Comparison of ENCODE assay signal across 1 cellular context in the genomic region with DNA sequence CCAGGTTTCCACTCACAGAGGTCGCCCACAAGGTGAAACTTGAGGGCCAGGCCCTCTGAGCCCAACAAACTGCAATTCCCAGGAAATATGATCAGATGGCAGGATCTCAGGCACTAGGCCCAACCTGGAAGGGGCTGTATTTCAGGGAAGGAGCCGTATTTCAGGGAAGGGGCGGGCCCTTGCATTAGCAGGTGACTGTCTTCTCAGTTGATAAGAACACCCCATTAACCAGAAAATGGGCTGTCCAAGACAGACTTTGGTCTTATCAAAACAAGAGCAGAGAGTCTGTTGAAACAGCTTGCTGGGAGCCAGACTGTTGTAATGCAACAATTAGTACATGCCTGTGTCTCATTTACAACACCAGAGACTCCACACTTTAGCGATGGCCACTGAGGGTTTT.
TF ChIP-seq lines count a peak whose summit lies in the region.

No MANE protein-coding gene starts in this region.

TF ChIP-seq in K562, 482 proteins besides CTCF, POLR2A, EP300 and RAD21 (continued from another document):
- TF ChIP-seq, protein P1, sequence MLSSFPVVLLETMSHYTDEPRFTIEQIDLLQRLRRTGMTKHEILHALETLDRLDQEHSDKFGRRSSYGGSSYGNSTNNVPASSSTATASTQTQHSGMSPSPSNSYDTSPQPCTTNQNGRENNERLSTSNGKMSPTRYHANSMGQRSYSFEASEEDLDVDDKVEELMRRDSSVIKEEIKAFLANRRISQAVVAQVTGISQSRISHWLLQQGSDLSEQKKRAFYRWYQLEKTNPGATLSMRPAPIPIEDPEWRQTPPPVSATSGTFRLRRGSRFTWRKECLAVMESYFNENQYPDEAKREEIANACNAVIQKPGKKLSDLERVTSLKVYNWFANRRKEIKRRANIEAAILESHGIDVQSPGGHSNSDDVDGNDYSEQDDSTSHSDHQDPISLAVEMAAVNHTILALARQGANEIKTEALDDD (IDR thresholded peaks at IDR 0.05) = no peak
- TF ChIP-seq CHCHD3 (CRISPR knock-in tag; IDR thresholded peaks at IDR 0.05) = no peak
- peak; percentile 63; the same call in 1 of the 2 replicates for TF ChIP-seq SMARCC2 (IDR thresholded peaks at IDR 0.05; ENCODE audit: low read depth)
- TF ChIP-seq, protein P2, sequence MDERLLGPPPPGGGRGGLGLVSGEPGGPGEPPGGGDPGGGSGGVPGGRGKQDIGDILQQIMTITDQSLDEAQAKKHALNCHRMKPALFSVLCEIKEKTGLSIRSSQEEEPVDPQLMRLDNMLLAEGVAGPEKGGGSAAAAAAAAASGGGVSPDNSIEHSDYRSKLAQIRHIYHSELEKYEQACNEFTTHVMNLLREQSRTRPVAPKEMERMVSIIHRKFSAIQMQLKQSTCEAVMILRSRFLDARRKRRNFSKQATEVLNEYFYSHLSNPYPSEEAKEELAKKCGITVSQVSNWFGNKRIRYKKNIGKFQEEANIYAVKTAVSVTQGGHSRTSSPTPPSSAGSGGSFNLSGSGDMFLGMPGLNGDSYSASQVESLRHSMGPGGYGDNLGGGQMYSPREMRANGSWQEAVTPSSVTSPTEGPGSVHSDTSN (CRISPR knock-in tag; IDR thresholded peaks at IDR 0.05; ENCODE audit: low read depth) = no peak
- TF ChIP-seq, protein P2 (tag; conservative IDR thresholded peaks at IDR 0.05; ENCODE audit: low read depth) = peak; percentile 32; the same call in 1 of the 2 replicates
- no peak for TF ChIP-seq PYGO2 (tag; IDR thresholded peaks at IDR 0.05)
- peak; percentile 83 for TF ChIP-seq TAL1 (IDR thresholded peaks at IDR 0.05)
- TF ChIP-seq SMAD4 (CRISPR knock-in tag; conservative IDR thresholded peaks at IDR 0.05) = peak; percentile 95
- TF ChIP-seq CBFA2T3 (IDR thresholded peaks at IDR 0.05) = peak; percentile 90
- TF ChIP-seq MEIS2 (IDR thresholded peaks at IDR 0.05; ENCODE audit: partially characterized antibody) = peak; percentile 71
- TF ChIP-seq, protein P3, sequence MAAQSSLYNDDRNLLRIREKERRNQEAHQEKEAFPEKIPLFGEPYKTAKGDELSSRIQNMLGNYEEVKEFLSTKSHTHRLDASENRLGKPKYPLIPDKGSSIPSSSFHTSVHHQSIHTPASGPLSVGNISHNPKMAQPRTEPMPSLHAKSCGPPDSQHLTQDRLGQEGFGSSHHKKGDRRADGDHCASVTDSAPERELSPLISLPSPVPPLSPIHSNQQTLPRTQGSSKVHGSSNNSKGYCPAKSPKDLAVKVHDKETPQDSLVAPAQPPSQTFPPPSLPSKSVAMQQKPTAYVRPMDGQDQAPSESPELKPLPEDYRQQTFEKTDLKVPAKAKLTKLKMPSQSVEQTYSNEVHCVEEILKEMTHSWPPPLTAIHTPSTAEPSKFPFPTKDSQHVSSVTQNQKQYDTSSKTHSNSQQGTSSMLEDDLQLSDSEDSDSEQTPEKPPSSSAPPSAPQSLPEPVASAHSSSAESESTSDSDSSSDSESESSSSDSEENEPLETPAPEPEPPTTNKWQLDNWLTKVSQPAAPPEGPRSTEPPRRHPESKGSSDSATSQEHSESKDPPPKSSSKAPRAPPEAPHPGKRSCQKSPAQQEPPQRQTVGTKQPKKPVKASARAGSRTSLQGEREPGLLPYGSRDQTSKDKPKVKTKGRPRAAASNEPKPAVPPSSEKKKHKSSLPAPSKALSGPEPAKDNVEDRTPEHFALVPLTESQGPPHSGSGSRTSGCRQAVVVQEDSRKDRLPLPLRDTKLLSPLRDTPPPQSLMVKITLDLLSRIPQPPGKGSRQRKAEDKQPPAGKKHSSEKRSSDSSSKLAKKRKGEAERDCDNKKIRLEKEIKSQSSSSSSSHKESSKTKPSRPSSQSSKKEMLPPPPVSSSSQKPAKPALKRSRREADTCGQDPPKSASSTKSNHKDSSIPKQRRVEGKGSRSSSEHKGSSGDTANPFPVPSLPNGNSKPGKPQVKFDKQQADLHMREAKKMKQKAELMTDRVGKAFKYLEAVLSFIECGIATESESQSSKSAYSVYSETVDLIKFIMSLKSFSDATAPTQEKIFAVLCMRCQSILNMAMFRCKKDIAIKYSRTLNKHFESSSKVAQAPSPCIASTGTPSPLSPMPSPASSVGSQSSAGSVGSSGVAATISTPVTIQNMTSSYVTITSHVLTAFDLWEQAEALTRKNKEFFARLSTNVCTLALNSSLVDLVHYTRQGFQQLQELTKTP (IDR thresholded peaks at IDR 0.05; ENCODE audit: low read depth in 1 of 2, partially characterized antibody in 2 of 2) = peak in 1 of 2 experiments; percentile 48
- TF ChIP-seq PTRF (tag; IDR thresholded peaks at IDR 0.05) = no peak
- TF ChIP-seq ELF2 (CRISPR knock-in tag; IDR thresholded peaks at IDR 0.05) = no peak
- TF ChIP-seq, protein P4, sequence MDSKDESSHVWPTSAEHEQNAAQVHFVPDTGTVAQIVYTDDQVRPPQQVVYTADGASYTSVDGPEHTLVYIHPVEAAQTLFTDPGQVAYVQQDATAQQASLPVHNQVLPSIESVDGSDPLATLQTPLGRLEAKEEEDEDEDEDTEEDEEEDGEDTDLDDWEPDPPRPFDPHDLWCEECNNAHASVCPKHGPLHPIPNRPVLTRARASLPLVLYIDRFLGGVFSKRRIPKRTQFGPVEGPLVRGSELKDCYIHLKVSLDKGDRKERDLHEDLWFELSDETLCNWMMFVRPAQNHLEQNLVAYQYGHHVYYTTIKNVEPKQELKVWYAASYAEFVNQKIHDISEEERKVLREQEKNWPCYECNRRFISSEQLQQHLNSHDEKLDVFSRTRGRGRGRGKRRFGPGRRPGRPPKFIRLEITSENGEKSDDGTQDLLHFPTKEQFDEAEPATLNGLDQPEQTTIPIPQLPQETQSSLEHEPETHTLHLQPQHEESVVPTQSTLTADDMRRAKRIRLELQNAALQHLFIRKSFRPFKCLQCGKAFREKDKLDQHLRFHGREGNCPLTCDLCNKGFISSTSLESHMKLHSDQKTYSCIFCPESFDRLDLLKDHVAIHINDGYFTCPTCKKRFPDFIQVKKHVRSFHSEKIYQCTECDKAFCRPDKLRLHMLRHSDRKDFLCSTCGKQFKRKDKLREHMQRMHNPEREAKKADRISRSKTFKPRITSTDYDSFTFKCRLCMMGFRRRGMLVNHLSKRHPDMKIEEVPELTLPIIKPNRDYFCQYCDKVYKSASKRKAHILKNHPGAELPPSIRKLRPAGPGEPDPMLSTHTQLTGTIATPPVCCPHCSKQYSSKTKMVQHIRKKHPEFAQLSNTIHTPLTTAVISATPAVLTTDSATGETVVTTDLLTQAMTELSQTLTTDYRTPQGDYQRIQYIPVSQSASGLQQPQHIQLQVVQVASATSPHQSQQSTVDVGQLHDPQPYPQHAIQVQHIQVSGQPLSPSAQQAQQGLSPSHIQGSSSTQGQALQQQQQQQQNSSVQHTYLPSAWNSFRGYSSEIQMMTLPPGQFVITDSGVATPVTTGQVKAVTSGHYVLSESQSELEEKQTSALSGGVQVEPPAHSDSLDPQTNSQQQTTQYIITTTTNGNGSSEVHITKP (IDR thresholded peaks at IDR 0.05; ENCODE audit: partially characterized antibody) = peak; percentile 82
- TF ChIP-seq ATF1 (CRISPR knock-in tag; IDR thresholded peaks at IDR 0.05) = no peak
- peak; percentile 50 for TF ChIP-seq ATF1 (tag; IDR thresholded peaks at IDR 0.05)
- TF ChIP-seq SRF (CRISPR knock-in tag; IDR thresholded peaks at IDR 0.05) = no peak
- TF ChIP-seq, protein P5, sequence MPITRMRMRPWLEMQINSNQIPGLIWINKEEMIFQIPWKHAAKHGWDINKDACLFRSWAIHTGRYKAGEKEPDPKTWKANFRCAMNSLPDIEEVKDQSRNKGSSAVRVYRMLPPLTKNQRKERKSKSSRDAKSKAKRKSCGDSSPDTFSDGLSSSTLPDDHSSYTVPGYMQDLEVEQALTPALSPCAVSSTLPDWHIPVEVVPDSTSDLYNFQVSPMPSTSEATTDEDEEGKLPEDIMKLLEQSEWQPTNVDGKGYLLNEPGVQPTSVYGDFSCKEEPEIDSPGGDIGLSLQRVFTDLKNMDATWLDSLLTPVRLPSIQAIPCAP (CRISPR knock-in tag; IDR thresholded peaks at IDR 0.05; ENCODE audit: borderline replicate concordance) = no peak
- TF ChIP-seq RUNX1 (IDR thresholded peaks at IDR 0.05; ENCODE audit: low read depth) = no peak
- 0 out of 2 replicates have a peak, but pooled peaks have one; percentile 68 for TF ChIP-seq MTA3 (IDR thresholded peaks at IDR 0.05; ENCODE audit: borderline replicate concordance)
- TF ChIP-seq MCM2 (IDR thresholded peaks at IDR 0.05; ENCODE audit: low read depth) = no peak
- no peak for TF ChIP-seq YY1 (IDR thresholded peaks at IDR 0.05; ENCODE audit: borderline replicate concordance in 1 of 3, control insufficient read depth in 1 of 3, extremely low read depth in 1 of 3, insufficient read depth in 3 of 3, insufficient read length in 1 of 3, insufficient replicate concordance in 2 of 3, low read depth in 1 of 3, low read length in 2 of 3)
- peak; percentile 70; the same call in 1 of the 2 replicates for TF ChIP-seq GATAD2A (IDR thresholded peaks at IDR 0.05)
- TF ChIP-seq CBFB (CRISPR knock-in tag; IDR thresholded peaks at IDR 0.05) = no peak
- TF ChIP-seq SLC30A9 (CRISPR knock-in tag; IDR thresholded peaks at IDR 0.05) = no peak
- TF ChIP-seq, protein P6, sequence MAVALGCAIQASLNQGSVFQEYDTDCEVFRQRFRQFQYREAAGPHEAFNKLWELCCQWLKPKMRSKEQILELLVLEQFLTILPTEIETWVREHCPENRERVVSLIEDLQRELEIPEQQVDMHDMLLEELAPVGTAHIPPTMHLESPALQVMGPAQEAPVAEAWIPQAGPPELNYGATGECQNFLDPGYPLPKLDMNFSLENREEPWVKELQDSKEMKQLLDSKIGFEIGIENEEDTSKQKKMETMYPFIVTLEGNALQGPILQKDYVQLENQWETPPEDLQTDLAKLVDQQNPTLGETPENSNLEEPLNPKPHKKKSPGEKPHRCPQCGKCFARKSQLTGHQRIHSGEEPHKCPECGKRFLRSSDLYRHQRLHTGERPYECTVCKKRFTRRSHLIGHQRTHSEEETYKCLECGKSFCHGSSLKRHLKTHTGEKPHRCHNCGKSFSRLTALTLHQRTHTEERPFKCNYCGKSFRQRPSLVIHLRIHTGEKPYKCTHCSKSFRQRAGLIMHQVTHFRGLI (CRISPR knock-in tag; IDR thresholded peaks at IDR 0.05) = no peak
- no peak for TF ChIP-seq ASH1L (IDR thresholded peaks at IDR 0.05; ENCODE audit: borderline replicate concordance, low read depth, partially characterized antibody)
- no peak for TF ChIP-seq ETS2 (tag; IDR thresholded peaks at IDR 0.05; ENCODE audit: borderline replicate concordance, poor library complexity, severe bottlenecking)
- 0 out of 2 replicates have a peak, but pooled peaks have one; percentile 25 for TF ChIP-seq NR2C2 (CRISPR knock-in tag; IDR thresholded peaks at IDR 0.05)
- TF ChIP-seq NR2C2 (tag; IDR thresholded peaks at IDR 0.05) = no peak
- peak; percentile 33 for TF ChIP-seq CCNT2 (IDR thresholded peaks at IDR 0.05; ENCODE audit: borderline replicate concordance, extremely low read depth, insufficient read length, low read depth, low read length)
- TF ChIP-seq, protein P7, sequence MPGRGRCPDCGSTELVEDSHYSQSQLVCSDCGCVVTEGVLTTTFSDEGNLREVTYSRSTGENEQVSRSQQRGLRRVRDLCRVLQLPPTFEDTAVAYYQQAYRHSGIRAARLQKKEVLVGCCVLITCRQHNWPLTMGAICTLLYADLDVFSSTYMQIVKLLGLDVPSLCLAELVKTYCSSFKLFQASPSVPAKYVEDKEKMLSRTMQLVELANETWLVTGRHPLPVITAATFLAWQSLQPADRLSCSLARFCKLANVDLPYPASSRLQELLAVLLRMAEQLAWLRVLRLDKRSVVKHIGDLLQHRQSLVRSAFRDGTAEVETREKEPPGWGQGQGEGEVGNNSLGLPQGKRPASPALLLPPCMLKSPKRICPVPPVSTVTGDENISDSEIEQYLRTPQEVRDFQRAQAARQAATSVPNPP (IDR thresholded peaks at IDR 0.05; ENCODE audit: borderline replicate concordance, insufficient read depth, insufficient read length) = no peak
- TF ChIP-seq TBL1XR1 (IDR thresholded peaks at IDR 0.05; ENCODE audit: low read length in 2 of 2) = peak in 1 of 2 experiments; percentile 55; a peak in 2 of 4 replicates
- no peak for TF ChIP-seq DDX20 (tag; IDR thresholded peaks at IDR 0.05; ENCODE audit: low read depth)
- no peak for TF ChIP-seq RHOXF2B (CRISPR knock-in tag; conservative IDR thresholded peaks at IDR 0.05)
- 0 out of 2 replicates have a peak, but pooled peaks have one; percentile 39 for TF ChIP-seq FOXP1 (CRISPR knock-in tag; IDR thresholded peaks at IDR 0.05)
- no peak for TF ChIP-seq NCOA4 (IDR thresholded peaks at IDR 0.05; ENCODE audit: partially characterized antibody)
- TF ChIP-seq CREBBP (IDR thresholded peaks at IDR 0.05; ENCODE audit: low read depth, low read length) = no peak
- peak; percentile 85 for TF ChIP-seq SMARCA4 (IDR thresholded peaks at IDR 0.05)
- TF ChIP-seq HMG20B (CRISPR knock-in tag; IDR thresholded peaks at IDR 0.05) = no peak
- TF ChIP-seq, protein P8, sequence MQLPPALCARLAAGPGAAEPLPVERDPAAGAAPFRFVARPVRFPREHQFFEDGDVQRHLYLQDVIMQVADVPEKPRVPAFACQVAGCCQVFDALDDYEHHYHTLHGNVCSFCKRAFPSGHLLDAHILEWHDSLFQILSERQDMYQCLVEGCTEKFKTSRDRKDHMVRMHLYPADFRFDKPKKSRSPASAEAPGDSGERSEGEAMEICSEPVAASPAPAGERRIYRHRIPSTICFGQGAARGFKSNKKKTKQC (CRISPR knock-in tag; IDR thresholded peaks at IDR 0.05) = no peak
- no peak for TF ChIP-seq BRD9 (IDR thresholded peaks at IDR 0.05; ENCODE audit: low read depth, partially characterized antibody)
- TF ChIP-seq, protein P9, sequence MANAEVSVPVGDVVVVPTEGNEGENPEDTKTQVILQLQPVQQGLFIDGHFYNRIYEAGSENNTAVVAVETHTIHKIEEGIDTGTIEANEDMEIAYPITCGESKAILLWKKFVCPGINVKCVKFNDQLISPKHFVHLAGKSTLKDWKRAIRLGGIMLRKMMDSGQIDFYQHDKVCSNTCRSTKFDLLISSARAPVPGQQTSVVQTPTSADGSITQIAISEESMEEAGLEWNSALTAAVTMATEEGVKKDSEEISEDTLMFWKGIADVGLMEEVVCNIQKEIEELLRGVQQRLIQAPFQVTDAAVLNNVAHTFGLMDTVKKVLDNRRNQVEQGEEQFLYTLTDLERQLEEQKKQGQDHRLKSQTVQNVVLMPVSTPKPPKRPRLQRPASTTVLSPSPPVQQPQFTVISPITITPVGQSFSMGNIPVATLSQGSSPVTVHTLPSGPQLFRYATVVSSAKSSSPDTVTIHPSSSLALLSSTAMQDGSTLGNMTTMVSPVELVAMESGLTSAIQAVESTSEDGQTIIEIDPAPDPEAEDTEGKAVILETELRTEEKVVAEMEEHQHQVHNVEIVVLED (CRISPR knock-in tag; IDR thresholded peaks at IDR 0.05) = no peak
- TF ChIP-seq LEF1 (IDR thresholded peaks at IDR 0.05) = peak; percentile 68
- 0 out of 2 replicates have a peak, but pooled peaks have one; percentile 37 for TF ChIP-seq KLF13 (tag; IDR thresholded peaks at IDR 0.05; ENCODE audit: borderline replicate concordance, low read depth)
